ENCODE assay signal across 24 cellular contexts in the genomic region with DNA sequence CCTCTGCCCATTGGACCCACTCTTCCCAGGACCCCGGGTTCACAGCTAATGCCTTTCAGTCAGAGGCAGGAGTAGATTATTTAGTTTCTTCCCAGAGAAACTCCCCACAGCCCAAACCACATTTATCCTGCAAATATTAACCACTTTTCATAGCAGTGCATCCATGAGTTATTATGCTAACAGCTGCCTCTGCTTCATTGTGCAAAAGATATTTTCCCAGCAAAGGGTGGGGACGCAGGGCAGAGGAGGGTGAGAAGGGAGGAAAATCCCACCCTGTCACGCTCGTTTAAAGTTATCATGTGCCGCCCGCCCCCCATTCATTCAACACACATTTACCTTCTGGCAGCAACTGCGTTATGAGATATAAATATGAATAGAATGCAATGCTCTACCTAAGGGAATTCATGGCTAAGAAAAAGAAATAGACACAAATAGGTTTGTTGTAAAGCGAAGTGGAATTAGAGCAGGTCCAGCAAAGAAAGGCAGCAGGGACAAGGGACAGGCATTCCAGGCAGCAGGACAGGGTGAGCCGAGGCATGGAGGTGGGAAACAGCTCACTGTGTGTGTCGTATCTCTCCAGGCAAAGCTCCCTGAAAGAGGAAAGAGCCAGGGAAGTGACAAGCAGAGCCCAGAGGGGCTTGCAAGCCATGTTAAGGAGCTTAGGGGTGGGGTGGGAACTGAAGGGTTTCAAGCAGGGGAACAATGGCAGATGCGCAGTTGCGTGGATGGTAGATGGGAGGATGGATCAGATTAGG. TPM values are rescaled to one million over a fixed set of nuclear protein-coding genes. Genes with fewer than 3 reads are reported as not detected.
"Had no signal": no experiment of that assay in that cellular context is flagged by ENCODE, and none has a peak within 500 bp of the region (broad histone marks: within the 10 kb centered on the region; RNA-seq: fewer than 3 reads in every experiment).

No MANE protein-coding gene starts in this region.

- H3K27ac ChIP-seq: body of pancreas, lower lobe of right lung, parathyroid adenoma, transverse colon had no signal

- H3K4me1 ChIP-seq: body of pancreas, lower lobe of right lung, parathyroid adenoma, transverse colon had no signal

- H3K27me3 ChIP-seq: body of pancreas, transverse colon had no signal

- H2AFZ ChIP-seq: parathyroid adenoma had no signal

- H3K36me3 ChIP-seq: lower lobe of right lung, transverse colon had no signal

- H3K4me3 ChIP-seq: body of pancreas, lower lobe of right lung, transverse colon had no signal

- H3K4me3 Mint-ChIP-seq: activated naive CD4-positive, alpha-beta T cell treated with anti-CD3 and anti-CD28 coated beads for 36 hours; activated T-cell treated with anti-CD3 and anti-CD28 coated beads, Interleukin-2, amount 50 U/mL, for 24 hours; dendritic cell treated with granulocyte-macrophage colony-stimulating factor and Interleukin-4, amounts not matched to agents 40 ng/mL and 50 ng/mL, for 4 days; naive thymus-derived CD8-positive, alpha-beta T cell; stimulated activated naive B cell treated with anti-CD40 and anti-IgM and Interleukin-4, amounts not matched to agents 10 μg/mL and 1 μg/mL and 100 μg/mL, for 72 hours had no signal

- H3K9ac ChIP-seq: parathyroid adenoma had no signal

- H3K9me3 ChIP-seq: body of pancreas, lower lobe of right lung, transverse colon had no signal

- H3K27ac Mint-ChIP-seq: activated naive CD4-positive, alpha-beta T cell treated with anti-CD3 and anti-CD28 coated beads for 36 hours; activated T-cell treated with anti-CD3 and anti-CD28 coated beads, Interleukin-2, amount 50 U/mL, for 24 hours; dendritic cell treated with granulocyte-macrophage colony-stimulating factor and Interleukin-4, amounts not matched to agents 40 ng/mL and 50 ng/mL, for 4 days; naive thymus-derived CD8-positive, alpha-beta T cell; stimulated activated naive B cell treated with anti-CD40 and anti-IgM and Interleukin-4, amounts not matched to agents 10 μg/mL and 1 μg/mL and 100 μg/mL, for 72 hours had no signal

- H3K9me3 Mint-ChIP-seq: activated naive CD4-positive, alpha-beta T cell treated with anti-CD3 and anti-CD28 coated beads for 36 hours; dendritic cell treated with granulocyte-macrophage colony-stimulating factor and Interleukin-4, amounts not matched to agents 40 ng/mL and 50 ng/mL, for 4 days had no signal

- ATAC-seq: body of pancreas; left lobe of liver; lower lobe of right lung; naive thymus-derived CD8-positive, alpha-beta T cell; right cardiac atrium; stimulated activated naive B cell treated with anti-CD40 and anti-IgM and Interleukin-4, amounts not matched to agents 10 μg/mL and 1 μg/mL and 100 μg/mL, for 72 hours had no signal

- DNase-seq: activated CD8-positive, alpha-beta memory T cell treated with anti-CD3 and anti-CD28 coated beads for 24 hours; activated CD8-positive, alpha-beta memory T cell treated with anti-CD3 and anti-CD28 coated beads, Interleukin-2, amount 50 U/mL, for 4 hours; activated effector memory CD4-positive, alpha-beta T cell treated with Interleukin-2 at 50 U/mL for 16 hours; activated naive CD4-positive, alpha-beta T cell treated with anti-CD3 and anti-CD28 coated beads for 36 hours; activated T-cell treated with anti-CD3 and anti-CD28 coated beads, Interleukin-2, amount 50 U/mL, for 24 hours; body of pancreas; caudate nucleus; effector CD4-positive, alpha-beta T cell; erythroblast; foreskin fibroblast; kidney; lower lobe of right lung; naive thymus-derived CD8-positive, alpha-beta T cell; nucleus accumbens; right cardiac atrium; small intestine; stimulated activated CD4-positive, alpha-beta T cell treated with anti-CD3 and anti-CD28 coated beads, Interleukin-15, amount 100 ng/mL, for 24 hours; stimulated activated CD8-positive, alpha-beta memory T cell treated with anti-CD3 and anti-CD28 coated beads, Interleukin-4, amount 100 ng/mL, for 48 hours; stimulated activated naive B cell treated with anti-CD40 and anti-IgM and Interleukin-4, amounts not matched to agents 10 μg/mL and 1 μg/mL and 100 μg/mL, for 72 hours; T-helper 1 cell; transverse colon had no signal

- H3K79me2 ChIP-seq: parathyroid adenoma had no signal

RNA-seq across cellular contexts. Expression of a gene that starts 46.3 kb away (rescaled TPM):
- total RNA-seq: naive thymus-derived CD8-positive, alpha-beta T cell had no signal
